9 cellular contexts compared by ENCODE assay signal in the genomic region with DNA sequence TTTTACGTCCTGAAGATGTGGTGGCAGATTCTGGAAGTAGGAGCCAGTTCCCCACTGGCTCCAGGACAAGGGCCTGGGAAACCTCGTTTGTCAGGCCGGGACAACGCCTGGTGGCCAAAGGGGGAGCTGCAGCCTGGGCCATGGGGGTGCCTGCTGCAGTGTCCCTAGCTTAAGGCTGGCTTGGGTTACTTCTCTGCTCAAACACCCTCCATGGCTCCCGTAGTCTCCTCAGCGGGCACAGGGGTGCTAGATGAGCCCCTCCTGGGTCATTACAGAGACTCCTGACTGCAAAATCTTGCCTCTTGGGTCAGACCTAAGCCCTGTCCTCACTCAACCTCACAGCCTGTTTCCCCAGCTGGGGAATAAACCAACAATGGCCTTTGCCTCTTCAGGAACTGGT. TPM values are rescaled to one million over a fixed set of nuclear protein-coding genes. Genes with fewer than 3 reads are reported as not detected.
DNase-seq lines count a peak whose midpoint lies in the region; ATAC-seq and TF ChIP-seq lines count a peak whose summit lies in the region.
"Had no signal": no experiment of that assay in that cellular context is flagged by ENCODE, and none has a peak within 500 bp of the region (broad histone marks: within the 10 kb centered on the region; RNA-seq: fewer than 3 reads in every experiment).

No MANE protein-coding gene starts in this region.

- peaks cover 18% of the 10 kb centered on the region for H3K4me1 ChIP-seq in adipocyte (ENCODE audit: control insufficient read depth, insufficient read depth, low read length)
- H3K4me1 ChIP-seq in mesendoderm (ENCODE audit: control insufficient read depth, low read depth, low read length) = no peaks in the 10 kb centered on the region
- H3K4me1 ChIP-seq in suprapubic skin = peaks cover 3% of the 10 kb centered on the region

- no peak for TF ChIP-seq EP300 in suprapubic skin (IDR thresholded peaks at IDR 0.05)

- H3K56ac ChIP-seq in mesendoderm (ENCODE audit: low read length) = no peak overlapping the region

- H3K9ac ChIP-seq in adipocyte (ENCODE audit: low read length) (no peak overlapping the region), mesendoderm (ENCODE audit: low read length) (no peak overlapping the region)
- H3K9ac ChIP-seq: KMS-11 had no signal

- ATAC-seq in GM19452 (IDR thresholded peaks at IDR 0.05; ENCODE audit: unreplicated experiment) = no peak

- H3K79me2 ChIP-seq in mesendoderm (ENCODE audit: control insufficient read depth, insufficient read depth, low read length) = no peaks in the 10 kb centered on the region

- no peak overlapping the region for H4K5ac ChIP-seq in mesendoderm (ENCODE audit: low read length)

- no peak overlapping the region for H3K4me2 ChIP-seq in mesendoderm (ENCODE audit: low read length)
- H3K4me2 ChIP-seq: KMS-11 had no signal

- H3K9me3 ChIP-seq in adipocyte (ENCODE audit: control insufficient read depth, low read length) = no peaks in the 10 kb centered on the region
- H3K9me3 ChIP-seq in suprapubic skin = no peaks in the 10 kb centered on the region

- H2BK5ac ChIP-seq in mesendoderm (ENCODE audit: low read length) = no peak overlapping the region

- no peak overlapping the region for H3K4ac ChIP-seq in mesendoderm (ENCODE audit: low read depth, low read length)

- no peaks in the 10 kb centered on the region for H3K36me3 ChIP-seq in adipocyte (ENCODE audit: control insufficient read depth, insufficient read depth, low read length, severe bottlenecking)
- no peaks in the 10 kb centered on the region for H3K36me3 ChIP-seq in mesendoderm (ENCODE audit: control insufficient read depth, insufficient read depth, low read length)
- H3K36me3 ChIP-seq in suprapubic skin = no peaks in the 10 kb centered on the region

- H3K23ac ChIP-seq in mesendoderm (ENCODE audit: low read length) = no peak overlapping the region

- H3K27me3 ChIP-seq in adipocyte (replicated peaks; ENCODE audit: control insufficient read depth, insufficient read depth, low read length) = peaks cover 7% of the 10 kb centered on the region
- H3K27me3 ChIP-seq in mesendoderm (ENCODE audit: insufficient read depth, low read length, poor library complexity) = no peaks in the 10 kb centered on the region
- peaks cover 25% of the 10 kb centered on the region for H3K27me3 ChIP-seq in suprapubic skin

- TF ChIP-seq CTCF in suprapubic skin (IDR thresholded peaks at IDR 0.05) = peak in 1 of 2 donors; percentile 72

- no CpG with 5 or more reads among the region's 6 CpGs for WGBS in mesendoderm (ENCODE audit: extremely low coverage, insufficient coverage, low lambda C conversion rate)
- WGBS in suprapubic skin = 59% methylated on average over 5 of the region's 6 CpGs

- H3K4me3 ChIP-seq in adipocyte (ENCODE audit: low read length) = no peak overlapping the region
- H3K4me3 ChIP-seq in mesendoderm (ENCODE audit: low read length) = no peak overlapping the region
- H3K4me3 ChIP-seq in suprapubic skin = no peak overlapping the region

- H2BK120ac ChIP-seq in mesendoderm (ENCODE audit: low read depth, low read length) = no peak overlapping the region

- H2AK5ac ChIP-seq in mesendoderm (ENCODE audit: low read length) = no peak overlapping the region

- no peak overlapping the region for H3K27ac ChIP-seq in mesendoderm (ENCODE audit: low read depth, low read length)
- no peak overlapping the region for H3K27ac ChIP-seq in suprapubic skin
- H3K27ac ChIP-seq: KMS-11 had no signal

- H3K18ac ChIP-seq in mesendoderm (ENCODE audit: low read length) = no peak overlapping the region

- H4K8ac ChIP-seq in mesendoderm (ENCODE audit: low read depth, low read length) = no peak overlapping the region

- no peak overlapping the region for H2BK15ac ChIP-seq in mesendoderm (replicated peaks; ENCODE audit: low read depth)

- TF ChIP-seq POLR2A in suprapubic skin (IDR thresholded peaks at IDR 0.05) = no peak

- peak; percentile 26 for DNase-seq in DMS114 treated with DMSO at 0.1 percent for 48 hours (lab: John Stamatoyannopoulos, UW; ENCODE audit: unreplicated experiment)
- DNase-seq in HPDE6-E6E7 (ENCODE audit: extremely low spot score) = peak; percentile 64
- DNase-seq in adipocyte (ENCODE audit: low read depth) = peak; percentile 49
- peak; percentile 66 for DNase-seq in mesendoderm
- no peak for DNase-seq in suprapubic skin (ENCODE audit: low spot score in 2 of 2)
- no peak for DNase-seq in COR-L47 (lab: John Stamatoyannopoulos, UW)
- DNase-seq in stimulated activated naive CD4-positive, alpha-beta T cell (lab: John Stamatoyannopoulos, UW) = no peak

- no peaks in the 10 kb centered on the region for H3K79me1 ChIP-seq in mesendoderm (ENCODE audit: low read length)

RNA-seq across cellular contexts. Expression of a gene that starts 14.7 kb away (rescaled TPM):
- polyA plus RNA-seq in mesendoderm (2013, experiment 1 of 2) = 1.5 TPM
- polyA plus RNA-seq in mesendoderm (2013, experiment 2 of 2) = 1.6 TPM
- total RNA-seq in suprapubic skin = under 1 TPM; 0.15 to 0.44 (median 0.21) TPM

RNA-seq across cellular contexts. Expression of a gene that starts 24.1 kb away (rescaled TPM):
- 2.9 TPM for polyA plus RNA-seq in mesendoderm (2013, experiment 1 of 2)
- 2.8 TPM for polyA plus RNA-seq in mesendoderm (2013, experiment 2 of 2)
- 10 to 100 TPM in 1 of 4 donors, 1 to 10 TPM in 3; 1.1 to 12.0 (median 1.7) TPM for total RNA-seq in suprapubic skin

RNA-seq across cellular contexts. Expression of a gene that starts 36.8 kb away (rescaled TPM):
- polyA plus RNA-seq in mesendoderm (2013, experiment 1 of 2) = 203 TPM
- 202 TPM for polyA plus RNA-seq in mesendoderm (2013, experiment 2 of 2)
- 100 to 1,000 TPM in 3 of 4 donors, 10 to 100 TPM in 1; 94.4 to 160 (median 109) TPM for total RNA-seq in suprapubic skin

RNA-seq across cellular contexts. Expression of a gene that starts 37.5 kb away (rescaled TPM):
- 0.77 TPM for polyA plus RNA-seq in mesendoderm (2013, experiment 1 of 2)
- 0.67 TPM for polyA plus RNA-seq in mesendoderm (2013, experiment 2 of 2)
- 1 to 10 TPM; 1.9 to 3.8 (median 3.0) TPM for total RNA-seq in suprapubic skin

Comparison
In these comparisons a context has a peak if more than half of its experiments do, and no peak if none do; other contexts are left out.
1. DNase-seq: peak in DMS114 treated with DMSO at 0.1 percent for 48 hours (single experiment), HPDE6-E6E7 (single experiment), adipocyte (single experiment) and mesendoderm (single experiment); none in suprapubic skin (0 of 2), COR-L47 (single experiment) and stimulated activated naive CD4-positive, alpha-beta T cell (0 of 6).